In genomic region chr15:96338772-96339661, GRCh38 we compare ENCODE assay signal across 9 cellular contexts. TPM values are rescaled to one million over a fixed set of nuclear protein-coding genes. Genes with fewer than 3 reads are reported as not detected.
A peak's percentile ranks its signal among the peaks of the same experiment; 100 is the strongest.
DNase-seq lines count a peak whose midpoint lies in the region; ATAC-seq and TF ChIP-seq lines count a peak whose summit lies in the region.
"Had no signal": no experiment of that assay in that cellular context is flagged by ENCODE, and none has a peak within 500 bp of the region (broad histone marks: within the 10 kb centered on the region; RNA-seq: fewer than 3 reads in every experiment).

No MANE protein-coding gene starts in this region.

- no peaks in the 10 kb centered on the region for H3K79me1 ChIP-seq in mesendoderm (ENCODE audit: low read length)

- no peak overlapping the region for H3K23ac ChIP-seq in mesendoderm (ENCODE audit: low read length)

- H3K27ac ChIP-seq in left ventricle myocardium inferior (replicated peaks), result peak overlapping the region; percentile 96
- H3K27ac ChIP-seq in mesendoderm (ENCODE audit: low read depth, low read length), result no peak overlapping the region
- peak overlapping the region; percentile 94 to 100 for H3K27ac ChIP-seq in uterus

- H4K5ac ChIP-seq in mesendoderm (ENCODE audit: low read length), result no peak overlapping the region

- H2BK15ac ChIP-seq in mesendoderm (replicated peaks; ENCODE audit: low read depth), result no peak overlapping the region

- H3K4me3 ChIP-seq in left ventricle myocardium inferior (peak overlapping the region; percentile 88), mesendoderm (ENCODE audit: low read length) (no peak overlapping the region), uterus (peak overlapping the region; percentile 84 to 90)

- H4K8ac ChIP-seq in mesendoderm (ENCODE audit: low read depth, low read length), result no peak overlapping the region

- H3K27me3 Mint-ChIP-seq in central memory CD8-positive, alpha-beta T cell, result peaks cover 93% of the 10 kb centered on the region

- H3K4me2 ChIP-seq in mesendoderm (ENCODE audit: low read length), result no peak overlapping the region

- no peak overlapping the region for H3K9ac ChIP-seq in mesendoderm (ENCODE audit: low read length)

- no peaks in the 10 kb centered on the region for H3K9me3 ChIP-seq in left ventricle myocardium inferior (replicated peaks)
- no peaks in the 10 kb centered on the region for H3K9me3 ChIP-seq in uterus

- DNase-seq in left ventricle myocardium inferior, result no peak
- no peak for DNase-seq in Right ventricle myocardium superior
- DNase-seq in central memory CD8-positive, alpha-beta T cell (ENCODE audit: low spot score in 2 of 2), result no peak
- peak; percentile 1 for DNase-seq in mesendoderm
- no peak for DNase-seq in uterus
- DNase-seq in activated T-cell treated with anti-CD3 and anti-CD28 coated beads for 4 hours, result no peak
- DNase-seq in cortex of kidney (lab: John Stamatoyannopoulos, UW), result no peak
- DNase-seq: effector CD8-positive, alpha-beta T cell had no signal

- no CpG with 5 or more reads among the region's 7 CpGs for WGBS in mesendoderm (ENCODE audit: extremely low coverage, insufficient coverage, low lambda C conversion rate)

- H2BK120ac ChIP-seq in mesendoderm (ENCODE audit: low read depth, low read length), result no peak overlapping the region

- H3K18ac ChIP-seq in mesendoderm (ENCODE audit: low read length), result no peak overlapping the region

- H3K36me3 Mint-ChIP-seq in central memory CD8-positive, alpha-beta T cell (ENCODE audit: insufficient read depth), result peaks cover under 1% of the 10 kb centered on the region

- no peak overlapping the region for H2BK5ac ChIP-seq in mesendoderm (ENCODE audit: low read length)

- no peak for TF ChIP-seq POLR2A in uterus (IDR thresholded peaks at IDR 0.05)

- no peaks in the 10 kb centered on the region for H3K79me2 ChIP-seq in mesendoderm (ENCODE audit: control insufficient read depth, insufficient read depth, low read length)

- H3K27me3 ChIP-seq in left ventricle myocardium inferior (ENCODE audit: low read depth) (peaks cover 23% of the 10 kb centered on the region), mesendoderm (ENCODE audit: insufficient read depth, low read length, poor library complexity) (peaks cover 53% of the 10 kb centered on the region), uterus (no peaks in the 10 kb centered on the region)

- no peak overlapping the region for H2AK5ac ChIP-seq in mesendoderm (ENCODE audit: low read length)

- intact Hi-C loops in left ventricle myocardium inferior (cut with micrococcal nuclease), result no loop called here
- intact Hi-C loops in Right ventricle myocardium superior (cut with DNase I), result no loop called here
- intact Hi-C loops in uterus (cut with DNase I; ENCODE audit: low total_unique reads), result no loop called here

- TF ChIP-seq CTCF in left ventricle myocardium inferior (IDR thresholded peaks at IDR 0.05; ENCODE audit: borderline replicate concordance) (no peak), uterus (IDR thresholded peaks at IDR 0.05) (no peak)

- H3K27ac Mint-ChIP-seq in central memory CD8-positive, alpha-beta T cell (ENCODE audit: low read depth), result no peak overlapping the region

- H3K36me3 ChIP-seq in left ventricle myocardium inferior (peaks cover 15% of the 10 kb centered on the region), mesendoderm (ENCODE audit: control insufficient read depth, insufficient read depth, low read length) (no peaks in the 10 kb centered on the region), uterus (no peaks in the 10 kb centered on the region)

- H3K9me3 Mint-ChIP-seq in central memory CD8-positive, alpha-beta T cell, result no peaks in the 10 kb centered on the region

- no peak for ATAC-seq in Right ventricle myocardium superior (ENCODE audit: poor library complexity)
- ATAC-seq in central memory CD8-positive, alpha-beta T cell (replicated peaks; ENCODE audit: extremely low read depth, poor library complexity, severe bottlenecking), result no peak
- no peak for ATAC-seq in GM19395 (IDR thresholded peaks at IDR 0.05; ENCODE audit: unreplicated experiment)

- no peak overlapping the region for H3K56ac ChIP-seq in mesendoderm (ENCODE audit: low read length)

- peak overlapping the region; percentile 26 for H3K4me3 Mint-ChIP-seq in central memory CD8-positive, alpha-beta T cell

- H3K4ac ChIP-seq in mesendoderm (ENCODE audit: low read depth, low read length), result no peak overlapping the region

- H3K4me1 ChIP-seq in left ventricle myocardium inferior (peaks cover 76% of the 10 kb centered on the region), mesendoderm (ENCODE audit: control insufficient read depth, low read depth, low read length) (no peaks in the 10 kb centered on the region), uterus (no peaks in the 10 kb centered on the region)

- no peaks in the 10 kb centered on the region for H3K4me1 Mint-ChIP-seq in central memory CD8-positive, alpha-beta T cell

RNA-seq across cellular contexts. Expression of gene NR2F2, which starts 8.5 kb away (rescaled TPM):
- total RNA-seq in left ventricle myocardium inferior (12.8 TPM), Right ventricle myocardium superior (11.0 TPM), uterus (100 to 1,000 TPM in 1 of 4 donors, 10 to 100 TPM in 3; 23.6 to 255 (median 51.9) TPM)
- 0.03 TPM for polyA plus RNA-seq in mesendoderm (2013, experiment 1 of 2)
- polyA plus RNA-seq in mesendoderm (2013, experiment 2 of 2), result 0.04 TPM
